In the genomic region with DNA sequence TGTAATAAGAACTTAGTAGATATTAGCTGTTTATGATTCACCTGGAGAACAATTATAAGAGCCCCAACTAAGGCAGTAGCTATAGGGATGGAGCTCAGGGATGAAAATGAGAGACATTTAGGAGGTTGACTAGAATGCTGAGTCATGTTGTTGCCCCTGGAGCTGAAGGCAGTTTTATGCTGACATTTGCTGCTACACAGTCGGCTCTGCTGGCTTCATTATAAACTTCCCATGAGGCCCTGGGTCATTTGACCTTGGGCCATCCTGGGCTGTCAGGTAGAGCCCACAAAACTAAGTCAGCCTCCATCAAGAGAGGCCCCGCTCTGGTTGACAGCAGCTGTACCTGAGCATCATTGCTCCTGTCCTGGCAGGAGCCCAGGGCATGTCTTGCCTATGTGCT, we compare ENCODE assay signal across 18 cellular contexts.
A peak's percentile ranks its signal among the peaks of the same experiment; 100 is the strongest.
DNase-seq lines count a peak whose midpoint lies in the region; ATAC-seq, FAIRE-seq and TF ChIP-seq lines count a peak whose summit lies in the region.
"Had no signal": no experiment of that assay in that cellular context is flagged by ENCODE, and none has a peak within 500 bp of the region (broad histone marks: within the 10 kb centered on the region; RNA-seq: fewer than 3 reads in every experiment).

No MANE protein-coding gene starts in this region.

- no peak for ATAC-seq in GM21423 (IDR thresholded peaks at IDR 0.05; ENCODE audit: unreplicated experiment)
- ATAC-seq: WTC11 had no signal

- 93% methylated on average over 2 of the region's 2 CpGs; no CpG with 5 or more reads in 1 of the 2 experiments for WGBS in H1 (ENCODE audit: extremely low coverage in 1 of 2, insufficient coverage in 1 of 2, insufficient read length in 1 of 2, insufficient replicate concordance in 2 of 2, low coverage in 1 of 2, low lambda C conversion rate in 2 of 2, missing lambda C conversion rate in 1 of 2), 2 experiments
- WGBS in neuronal stem cell (ENCODE audit: extremely low coverage in 2 of 2, insufficient read length in 2 of 2, insufficient replicate concordance in 1 of 2), 2 donors: no CpG with 5 or more reads among the region's 2 CpGs
- 55% methylated on average over 2 of the region's 2 CpGs for WGBS in hepatocyte (ENCODE audit: low lambda C conversion rate, missing lambda C conversion rate)

- H3K9ac ChIP-seq in H1 (replicated peaks in 1 of 4; ENCODE audit: extremely low read depth in 1 of 4, low read depth in 3 of 4, low read length in 3 of 4) (no peak overlapping the region), neuronal stem cell (ENCODE audit: low read depth, low read length, poor library complexity) (no peak overlapping the region)

- H2BK5ac ChIP-seq in H1 (ENCODE audit: low read depth, low read length) (no peak overlapping the region), neuronal stem cell (ENCODE audit: low read length) (no peak overlapping the region)

- H2AFZ ChIP-seq in H1 (ENCODE audit: low read length) (no peak overlapping the region), neuronal stem cell (ENCODE audit: low read length) (no peak overlapping the region), hepatocyte (no peak overlapping the region)

- no peak overlapping the region for H3K4me2 ChIP-seq in H1 (ENCODE audit: insufficient read depth in 1 of 2, low read depth in 2 of 2, low read length in 2 of 2)
- no peak overlapping the region for H3K4me2 ChIP-seq in neuronal stem cell (ENCODE audit: insufficient read depth, low read length, poor library complexity, severe bottlenecking)
- H3K4me2 ChIP-seq in hepatocyte: no peak overlapping the region

- no peak overlapping the region for H4K91ac ChIP-seq in H1 (replicated peaks; ENCODE audit: insufficient read length, low read length)
- no peak overlapping the region for H4K91ac ChIP-seq in neuronal stem cell (ENCODE audit: low read depth, low read length, poor library complexity)

- FAIRE-seq in H1 (lab: Jason Lieb, UNC): no peak

- H3K79me2 ChIP-seq in H1 (ENCODE audit: control insufficient read depth in 1 of 2, insufficient read depth in 2 of 2, low read length in 2 of 2): no peaks in the 10 kb centered on the region
- no peaks in the 10 kb centered on the region for H3K79me2 ChIP-seq in hepatocyte

- H2BK15ac ChIP-seq in H1 (ENCODE audit: low read length) (no peak overlapping the region), neuronal stem cell (ENCODE audit: low read length) (peak overlapping the region; percentile 22)

- CTCF ChIA-PET in H1 (lab: Charles Lee; ENCODE audit: partially characterized antibody): interaction anchor here (1.4 to 1.9 kb wide), 2 partner anchors 19 to 51 kb away, joined by 4 to 9 read pairs; no protein-coding TSS in a partner anchor

- H3K27ac ChIP-seq in H1 (ENCODE audit: low read depth, low read length) (no peak overlapping the region), neuronal stem cell (replicated peaks; ENCODE audit: low read length) (no peak overlapping the region), hepatocyte (no peak overlapping the region)
- H3K27ac ChIP-seq: RWPE1, tibial artery had no signal

- H3K79me1 ChIP-seq in H1 (ENCODE audit: low read depth, low read length): no peaks in the 10 kb centered on the region; the same call in 1 of the 2 replicates
- no peaks in the 10 kb centered on the region for H3K79me1 ChIP-seq in neuronal stem cell (ENCODE audit: low read depth, low read length)

- no peaks in the 10 kb centered on the region for H4K20me1 ChIP-seq in H1 (replicated peaks in 1 of 2; ENCODE audit: control insufficient read depth in 1 of 2, insufficient read depth in 2 of 2, low read length in 2 of 2)
- no peaks in the 10 kb centered on the region for H4K20me1 ChIP-seq in hepatocyte (ENCODE audit: insufficient read depth, poor library complexity, severe bottlenecking)

- H2AK5ac ChIP-seq in H1 (ENCODE audit: low read depth, low read length): no peak overlapping the region
- H2AK5ac ChIP-seq in neuronal stem cell (ENCODE audit: low read depth, low read length): no peak overlapping the region

- H2BK120ac ChIP-seq in H1 (replicated peaks; ENCODE audit: low read depth, low read length) (no peak overlapping the region), neuronal stem cell (ENCODE audit: low read depth, low read length) (no peak overlapping the region)

- no peaks in the 10 kb centered on the region; the same call in 1 of the 2 replicates for H3K23me2 ChIP-seq in H1 (ENCODE audit: low read depth, low read length)

- no peak overlapping the region for H3K56ac ChIP-seq in H1 (replicated peaks; ENCODE audit: insufficient read length, low read depth, low read length)

- POLR2A ChIA-PET in H1 (lab: Charles Lee; ENCODE audit: partially characterized antibody): no interaction called here

- H3K9me2 ChIP-seq in hepatocyte (replicated peaks; ENCODE audit: insufficient read depth): no peaks in the 10 kb centered on the region

- H3K9me3 ChIP-seq in H1 (ENCODE audit: insufficient read depth in 2 of 2, low read depth in 1 of 2, low read length in 1 of 2) (no peaks in the 10 kb centered on the region), neuronal stem cell (replicated peaks in 1 of 2; ENCODE audit: control insufficient read depth in 2 of 2, insufficient read depth in 1 of 2, low read depth in 1 of 2, low read length in 2 of 2) (no peaks in the 10 kb centered on the region), hepatocyte (ENCODE audit: low read depth) (no peaks in the 10 kb centered on the region)
- H3K9me3 ChIP-seq: BE2C, tibial artery had no signal

- H2BK12ac ChIP-seq in H1 (ENCODE audit: low read depth, low read length): no peak overlapping the region
- H2BK12ac ChIP-seq in neuronal stem cell (ENCODE audit: low read length): no peak overlapping the region

- H3K4me3 ChIP-seq in H1 (ENCODE audit: extremely low read depth in 1 of 4, insufficient read depth in 2 of 4, low read depth in 3 of 4, low read length in 4 of 4): no peak overlapping the region
- H3K4me3 ChIP-seq in neuronal stem cell (ENCODE audit: low read length in 2 of 2): peak overlapping the region in 1 of 2 donors; percentile 59
- no peak overlapping the region for H3K4me3 ChIP-seq in hepatocyte
- H3K4me3 ChIP-seq: tibial artery had no signal

- no peak overlapping the region for H3K14ac ChIP-seq in H1 (ENCODE audit: insufficient read length)
- H3K14ac ChIP-seq in neuronal stem cell (ENCODE audit: low read length): no peak overlapping the region

- H4K5ac ChIP-seq in H1 (ENCODE audit: insufficient read length, low read depth, low read length): no peak overlapping the region

- TF ChIP-seq POLR2A in H1 (IDR thresholded peaks at IDR 0.05; ENCODE audit: control extremely low read depth in 1 of 2, low read depth in 2 of 2, low read length in 2 of 2): no peak

- no peak for TF ChIP-seq RAD21 in H1 (IDR thresholded peaks at IDR 0.05 in 1 of 2, conservative IDR thresholded peaks at IDR 0.05 in 1 of 2; ENCODE audit: low read depth in 2 of 2, low read length in 2 of 2)

- H3K4me1 ChIP-seq in H1 (replicated peaks in 1 of 4; ENCODE audit: control insufficient read depth in 3 of 4, insufficient read depth in 4 of 4, low read length in 3 of 4) (peaks cover 0 to 8% (median 5%) of the 10 kb centered on the region in 4 experiments; a peak in 4 of 7 replicates), neuronal stem cell (ENCODE audit: control insufficient read depth in 2 of 2, insufficient read depth in 1 of 2, low read depth in 1 of 2, low read length in 2 of 2) (peaks cover 0 to 2% of the 10 kb centered on the region in 2 donors), hepatocyte (ENCODE audit: insufficient read depth) (no peaks in the 10 kb centered on the region)
- H3K4me1 ChIP-seq: tibial artery had no signal

- H3K4ac ChIP-seq in H1 (replicated peaks; ENCODE audit: insufficient read length, low read depth, low read length) (no peak overlapping the region), neuronal stem cell (ENCODE audit: low read length) (no peak overlapping the region)

- no peak for TF ChIP-seq EP300 in H1 (IDR thresholded peaks at IDR 0.05; ENCODE audit: borderline replicate concordance in 1 of 2, low read depth in 2 of 2, low read length in 2 of 2)

- H4K8ac ChIP-seq in H1 (ENCODE audit: extremely low read depth, insufficient read depth, low read length): no peak overlapping the region; the same call in 1 of the 2 replicates
- H4K8ac ChIP-seq in neuronal stem cell (ENCODE audit: low read depth, low read length): no peak overlapping the region

- DNase-seq in H4 (ENCODE audit: low spot score) (peak; percentile 16), NCI-H2171 treated with DMSO at 0.1 percent for 48 hours (lab: John Stamatoyannopoulos, UW) (peak; percentile 58), H1 (ENCODE audit: low read depth in 1 of 2, low spot score in 2 of 2) (no peak), neuronal stem cell (ENCODE audit: low spot score) (no peak), hepatocyte (ENCODE audit: low spot score) (no peak)
- DNase-seq in stimulated activated CD4-positive, alpha-beta T cell treated with anti-CD3 and anti-CD28 coated beads, Interleukin-4, amount 100 ng/mL, for 24 hours: no peak
- DNase-seq: activated effector memory CD4-positive, alpha-beta T cell treated with Interleukin-2 at 50 U/mL for 16 hours; activated naive CD8-positive, alpha-beta T cell treated with anti-CD3 and anti-CD28 coated beads, Interleukin-2, amount 10 ng/mL, durations not matched to agents 7 days and 5 days; BE2C; COR-L47; NCI-H1417; NCI-H524 treated with DMSO at 0.1 percent for 48 hours; retina; stimulated activated CD4-positive, alpha-beta T cell treated with anti-CD3 and anti-CD28 coated beads, Interleukin-4, amount 100 ng/mL, for 4 hours; tibial artery had no signal

- H3K27me3 ChIP-seq in H1 (replicated peaks in 1 of 4; ENCODE audit: control insufficient read depth in 3 of 4, extremely low read depth in 1 of 4, insufficient read depth in 3 of 4, low read length in 3 of 4) (peaks cover 0 to 1% (median 0%) of the 10 kb centered on the region in 4 experiments; a peak in 1 of 7 replicates), neuronal stem cell (ENCODE audit: control insufficient read depth in 3 of 3, insufficient read depth in 3 of 3, low read depth in 1 of 3, low read length in 3 of 3) (peaks cover 0 to 2% (median 0%) of the 10 kb centered on the region in 3 experiments), hepatocyte (no peaks in the 10 kb centered on the region)
- H3K27me3 ChIP-seq: BE2C, tibial artery had no signal

- H3K36me3 ChIP-seq in H1 (ENCODE audit: control insufficient read depth in 2 of 4, insufficient read depth in 4 of 4, low read length in 3 of 4) (no peaks in the 10 kb centered on the region), neuronal stem cell (replicated peaks in 1 of 2; ENCODE audit: control insufficient read depth in 2 of 2, insufficient read depth in 2 of 2, low read length in 2 of 2) (no peaks in the 10 kb centered on the region), hepatocyte (replicated peaks; ENCODE audit: insufficient read depth, low read depth) (no peaks in the 10 kb centered on the region)
- H3K36me3 ChIP-seq: BE2C, tibial artery had no signal

- H3K23ac ChIP-seq in H1 (ENCODE audit: insufficient read length) (no peak overlapping the region), neuronal stem cell (ENCODE audit: low read depth, low read length, poor library complexity) (peak overlapping the region; percentile 83)

- no peak for TF ChIP-seq CTCF in H1 (IDR thresholded peaks at IDR 0.05; ENCODE audit: control extremely low read depth in 1 of 3, insufficient read depth in 1 of 3, low read depth in 1 of 3, low read length in 3 of 3)
- no peak for TF ChIP-seq CTCF in hepatocyte (IDR thresholded peaks at IDR 0.05; ENCODE audit: poor library complexity)

- peak overlapping the region; percentile 1 for H3K18ac ChIP-seq in H1 (ENCODE audit: extremely low read depth, low read length)
- peak overlapping the region; percentile 71 for H3K18ac ChIP-seq in neuronal stem cell (ENCODE audit: low read length)

- H2BK20ac ChIP-seq in H1 (ENCODE audit: low read length): no peak overlapping the region

Comparison
In these comparisons a context has a peak if more than half of its experiments do, and no peak if none do; other contexts are left out.
1. DNase-seq: peak in H4 (single experiment) and NCI-H2171 treated with DMSO at 0.1 percent for 48 hours (single experiment); none in H1 (0 of 2), neuronal stem cell (single experiment), hepatocyte (single experiment) and stimulated activated CD4-positive, alpha-beta T cell treated with anti-CD3 and anti-CD28 coated beads, Interleukin-4, amount 100 ng/mL, for 24 hours (single experiment).